Comparison of ENCODE assay signal across 18 cellular contexts in genomic region chr7:107854989-107855388, GRCh38. TPM values are rescaled to one million over a fixed set of nuclear protein-coding genes. Genes with fewer than 3 reads are reported as not detected.
A peak's percentile ranks its signal among the peaks of the same experiment; 100 is the strongest.
DNase-seq lines count a peak whose midpoint lies in the region; ATAC-seq, FAIRE-seq and TF ChIP-seq lines count a peak whose summit lies in the region.
"Had no signal": no experiment of that assay in that cellular context is flagged by ENCODE, and none has a peak within 500 bp of the region (broad histone marks: within the 10 kb centered on the region; RNA-seq: fewer than 3 reads in every experiment).

No MANE protein-coding gene starts in this region.

- no peak for ATAC-seq in stimulated activated naive CD8-positive, alpha-beta T cell treated with anti-CD3 and anti-CD28 coated beads, Interleukin-15, amount 100 ng/mL, for 72 hours
- ATAC-seq: natural killer cell had no signal

- H3K4me3 ChIP-seq in HEK293 (ENCODE audit: low read depth, low read length) = no peak overlapping the region
- H3K4me3 ChIP-seq in brain microvascular endothelial cell (ENCODE audit: low read depth, low read length) = no peak overlapping the region

- H3K9me3 ChIP-seq in HEK293 (ENCODE audit: control insufficient read depth, insufficient read depth, low read depth, low read length) = no peaks in the 10 kb centered on the region

- H3K27me3 Mint-ChIP-seq in stimulated activated naive CD8-positive, alpha-beta T cell treated with anti-CD3 and anti-CD28 coated beads, Interleukin-15, amount 100 ng/mL, for 72 hours = no peaks in the 10 kb centered on the region

- no peaks in the 10 kb centered on the region for H3K36me3 ChIP-seq in HEK293 (ENCODE audit: control insufficient read depth in 2 of 2, insufficient read depth in 1 of 2, low read length in 2 of 2)
- no peaks in the 10 kb centered on the region for H3K36me3 ChIP-seq in brain microvascular endothelial cell (replicated peaks)

- H3K27ac Mint-ChIP-seq in stimulated activated naive CD8-positive, alpha-beta T cell treated with anti-CD3 and anti-CD28 coated beads, Interleukin-15, amount 100 ng/mL, for 72 hours = peak overlapping the region in 1 of 2 donors; percentile 16
- H3K27ac Mint-ChIP-seq: brain had no signal

- no peaks in the 10 kb centered on the region for H3K4me1 ChIP-seq in HEK293 (ENCODE audit: control insufficient read depth, insufficient read depth, low read length)

- no peaks in the 10 kb centered on the region for H3K9me3 Mint-ChIP-seq in stimulated activated naive CD8-positive, alpha-beta T cell treated with anti-CD3 and anti-CD28 coated beads, Interleukin-15, amount 100 ng/mL, for 72 hours
- H3K9me3 Mint-ChIP-seq: brain, natural killer cell had no signal

- H3K27ac ChIP-seq in C4-2B = peak overlapping the region; percentile 32
- no peak overlapping the region for H3K27ac ChIP-seq in HEK293 (ENCODE audit: extremely low read depth, low read depth, low read length)
- no peak overlapping the region for H3K27ac ChIP-seq in brain microvascular endothelial cell

- POLR2A ChIA-PET in HEK293 (lab: Yijun Ruan, JAX) = interaction anchor here (0.5 kb wide), 1 partner anchor 21 kb away, joined by 3 read pairs; no protein-coding TSS in a partner anchor

- in situ Hi-C loops in brain microvascular endothelial cell (cut with HindIII; ENCODE audit: low pct_ligation_motif_present, low sequenced_read_pairs) = no loop called here

- H3K4me1 Mint-ChIP-seq in stimulated activated naive CD8-positive, alpha-beta T cell treated with anti-CD3 and anti-CD28 coated beads, Interleukin-15, amount 100 ng/mL, for 72 hours = peaks cover 25% of the 10 kb centered on the region
- H3K4me1 Mint-ChIP-seq: brain had no signal

- H3K27me3 ChIP-seq in brain microvascular endothelial cell (replicated peaks) = no peaks in the 10 kb centered on the region

- no peak for TF ChIP-seq CTCF in C4-2B (conservative IDR thresholded peaks at IDR 0.05)
- no peak for TF ChIP-seq CTCF in HEK293 (tag by site-specific recombination; IDR thresholded peaks at IDR 0.05)
- TF ChIP-seq CTCF in brain microvascular endothelial cell (IDR thresholded peaks at IDR 0.05; ENCODE audit: low read depth, low read length, missing control alignments) = no peak

- no peak for FAIRE-seq in HTR-8/SVneo (lab: Jason Lieb, UNC)
- no peak for FAIRE-seq in frontal cortex (lab: Jason Lieb, UNC)
- FAIRE-seq: RCC 7860 had no signal

- CTCF ChIA-PET in HEK293 (lab: Yijun Ruan, JAX) = no interaction called here

- DNase-seq in brain microvascular endothelial cell (peak; percentile 18), kidney tubule cell (ENCODE audit: low spot score) (peak; percentile 52), HTR-8/SVneo (ENCODE audit: insufficient read length, low spot score) (no peak), NCI-H1417 (lab: John Stamatoyannopoulos, UW) (no peak), frontal cortex (ENCODE audit: low spot score in 2 of 2) (no peak)
- no peak for DNase-seq in stimulated activated naive CD8-positive, alpha-beta T cell treated with anti-CD3 and anti-CD28 coated beads, Interleukin-15, amount 100 ng/mL, for 72 hours
- DNase-seq: activated naive CD4-positive, alpha-beta T cell treated with anti-CD3 and anti-CD28 coated beads, Interleukin-2, amount 50 U/mL, for 16 hours; DMS79 treated with DMSO at 0.1 percent for 48 hours; natural killer cell; NCI-H2029 treated with DMSO at 0.1 percent for 48 hours; stimulated activated CD4-positive, alpha-beta T cell treated with anti-CD3 and anti-CD28 coated beads, Interleukin-15, amount 100 ng/mL, for 24 hours had no signal

- no peak overlapping the region for H3K4me3 Mint-ChIP-seq in stimulated activated naive CD8-positive, alpha-beta T cell treated with anti-CD3 and anti-CD28 coated beads, Interleukin-15, amount 100 ng/mL, for 72 hours
- H3K4me3 Mint-ChIP-seq: brain, natural killer cell had no signal

TF ChIP-seq in HEK293, 187 proteins besides CTCF, POLR2A, EP300 and RAD21:
- TF ChIP-seq SCRT2 (tag by site-specific recombination; IDR thresholded peaks at IDR 0.05) = 0 out of 2 replicates have a peak, but pooled peaks have one; percentile 10
- TF ChIP-seq ZNF747 (tag by site-specific recombination; IDR thresholded peaks at IDR 0.05) = no peak
- TF ChIP-seq, protein P1, sequence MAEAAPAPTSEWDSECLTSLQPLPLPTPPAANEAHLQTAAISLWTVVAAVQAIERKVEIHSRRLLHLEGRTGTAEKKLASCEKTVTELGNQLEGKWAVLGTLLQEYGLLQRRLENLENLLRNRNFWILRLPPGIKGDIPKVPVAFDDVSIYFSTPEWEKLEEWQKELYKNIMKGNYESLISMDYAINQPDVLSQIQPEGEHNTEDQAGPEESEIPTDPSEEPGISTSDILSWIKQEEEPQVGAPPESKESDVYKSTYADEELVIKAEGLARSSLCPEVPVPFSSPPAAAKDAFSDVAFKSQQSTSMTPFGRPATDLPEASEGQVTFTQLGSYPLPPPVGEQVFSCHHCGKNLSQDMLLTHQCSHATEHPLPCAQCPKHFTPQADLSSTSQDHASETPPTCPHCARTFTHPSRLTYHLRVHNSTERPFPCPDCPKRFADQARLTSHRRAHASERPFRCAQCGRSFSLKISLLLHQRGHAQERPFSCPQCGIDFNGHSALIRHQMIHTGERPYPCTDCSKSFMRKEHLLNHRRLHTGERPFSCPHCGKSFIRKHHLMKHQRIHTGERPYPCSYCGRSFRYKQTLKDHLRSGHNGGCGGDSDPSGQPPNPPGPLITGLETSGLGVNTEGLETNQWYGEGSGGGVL (tag by site-specific recombination; IDR thresholded peaks at IDR 0.05) = peak; percentile 27; the same call in 1 of the 2 replicates

RNA-seq across cellular contexts. Expression of gene DLD, which starts 36.0 kb away (rescaled TPM):
- total RNA-seq in frontal cortex = 54.6 TPM

RNA-seq across cellular contexts. Expression of gene SLC26A3, which starts 52.0 kb away (rescaled TPM):
- not detected for total RNA-seq in frontal cortex
- total RNA-seq: fibroblast of villous mesenchyme; natural killer cell; pulmonary artery endothelial cell; T-helper 1 cell treated with Interleukin-12 subunit alpha and Interleukin-12 subunit beta and Interleukin-4 antibody, amounts not matched to agents 30 ng/mL and 1 ng/mL, for 36 hours had no signal

Comparison
In these comparisons a context has a peak if more than half of its experiments do, and no peak if none do; other contexts are left out.
1. DNase-seq: peak in brain microvascular endothelial cell (single experiment) and kidney tubule cell (single experiment); none in HTR-8/SVneo (single experiment), stimulated activated naive CD8-positive, alpha-beta T cell treated with anti-CD3 and anti-CD28 coated beads, Interleukin-15, amount 100 ng/mL, for 72 hours (0 of 2), NCI-H1417 (0 of 3) and frontal cortex (0 of 2).